19 cellular contexts compared by ENCODE assay signal in the genomic region with DNA sequence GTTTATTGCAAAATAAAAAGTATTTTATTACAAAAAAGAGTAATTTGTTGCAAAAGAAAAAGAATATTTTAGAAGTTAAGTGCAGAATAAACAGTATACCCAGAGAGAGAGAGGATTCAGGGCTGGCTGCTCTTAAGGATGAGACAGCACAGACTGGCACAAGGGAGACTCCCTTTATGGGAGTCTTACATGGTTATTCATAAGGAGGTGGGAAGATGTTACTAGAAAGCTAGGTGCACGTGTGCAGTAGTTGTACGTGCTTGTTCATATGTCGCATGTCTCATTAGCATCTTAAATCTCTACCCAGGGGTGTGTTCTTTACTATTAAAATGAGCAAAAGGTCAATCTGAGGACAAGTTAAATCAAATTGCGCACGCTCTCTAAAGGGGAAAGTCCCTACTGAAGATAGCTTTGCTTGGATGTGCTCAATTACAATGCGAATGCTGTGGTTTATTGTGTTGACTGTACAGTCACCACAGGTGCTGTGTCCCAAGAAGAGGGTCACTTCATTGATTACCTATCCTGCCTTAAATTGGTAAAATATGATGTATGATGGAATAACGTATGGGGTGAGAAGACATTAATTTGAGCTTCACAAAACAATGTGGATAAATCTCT.
DNase-seq lines count a peak whose midpoint lies in the region; FAIRE-seq and TF ChIP-seq lines count a peak whose summit lies in the region.
"Had no signal": no experiment of that assay in that cellular context is flagged by ENCODE, and none has a peak within 500 bp of the region (broad histone marks: within the 10 kb centered on the region; RNA-seq: fewer than 3 reads in every experiment).

No MANE protein-coding gene starts in this region.

- H3K4me1 Mint-ChIP-seq in CD8-positive, alpha-beta memory T cell: no peaks in the 10 kb centered on the region
- H3K4me1 Mint-ChIP-seq: CD4-positive, CD25-positive, alpha-beta regulatory T cell had no signal

- H3K27ac ChIP-seq in CD8-positive, alpha-beta memory T cell (ENCODE audit: low read depth, low read length): no peak overlapping the region
- H3K27ac ChIP-seq: BLaER1 treated with 17β-estradiol and CSF1 and Interleukin-3, amounts not matched to agents 10 nM and 100 nM had no signal

- FAIRE-seq in GM12891 (lab: Jason Lieb, UNC): no peak
- FAIRE-seq: D721Med, G401.6, GM19239 had no signal

- H3K4me3 ChIP-seq in CD8-positive, alpha-beta memory T cell (ENCODE audit: low read length): no peak overlapping the region
- H3K4me3 ChIP-seq: BLaER1 treated with 17β-estradiol and CSF1 and Interleukin-3, amounts not matched to agents 10 nM and 100 nM had no signal

- no peaks in the 10 kb centered on the region for H3K27me3 ChIP-seq in CD8-positive, alpha-beta memory T cell (ENCODE audit: insufficient read depth, low read length, poor library complexity, severe bottlenecking)
- H3K27me3 ChIP-seq: BLaER1 treated with 17β-estradiol and CSF1 and Interleukin-3, amounts not matched to agents 10 nM and 100 nM had no signal

- H3K27ac Mint-ChIP-seq in CD8-positive, alpha-beta memory T cell: no peak overlapping the region
- H3K27ac Mint-ChIP-seq: CD4-positive, CD25-positive, alpha-beta regulatory T cell; IgD-negative memory B cell had no signal

- H3K4me3 Mint-ChIP-seq in CD8-positive, alpha-beta memory T cell: no peak overlapping the region
- H3K4me3 Mint-ChIP-seq: CD4-positive, CD25-positive, alpha-beta regulatory T cell; HFFc6; IgD-negative memory B cell had no signal

- CTCF ChIA-PET in CD8-positive, alpha-beta memory T cell (lab: Charles Lee): no interaction called here

- no peaks in the 10 kb centered on the region for H3K4me1 ChIP-seq in CD8-positive, alpha-beta memory T cell (ENCODE audit: insufficient read depth, low read length)
- H3K4me1 ChIP-seq: BLaER1 treated with 17β-estradiol and CSF1 and Interleukin-3, amounts not matched to agents 10 nM and 100 nM had no signal

- no peaks in the 10 kb centered on the region for H3K9me3 ChIP-seq in CD8-positive, alpha-beta memory T cell (ENCODE audit: low read length)

- no peak for TF ChIP-seq POLR2A in GM12891 (IDR thresholded peaks at IDR 0.05; ENCODE audit: low read depth, low read length)

- no peaks in the 10 kb centered on the region for H3K36me3 Mint-ChIP-seq in CD8-positive, alpha-beta memory T cell
- H3K36me3 Mint-ChIP-seq: CD4-positive, CD25-positive, alpha-beta regulatory T cell; IgD-negative memory B cell had no signal

- peaks cover 3 to 32% (median 10%) of the 10 kb centered on the region in 5 donors for H3K9me3 Mint-ChIP-seq in CD8-positive, alpha-beta memory T cell

- no peak for DNase-seq in GM12891 (ENCODE audit: insufficient read length, low spot score)
- DNase-seq in NCI-H226: peak; percentile 55
- DNase-seq in amniotic epithelial cell (ENCODE audit: low read depth): peak; percentile 59
- peak; percentile 43 for DNase-seq in kidney tubule cell (ENCODE audit: low spot score)
- no peak for DNase-seq in CD8-positive, alpha-beta memory T cell
- DNase-seq in stimulated activated naive CD4-positive, alpha-beta T cell (lab: John Stamatoyannopoulos, UW): no peak
- DNase-seq in NCI-H774 (lab: John Stamatoyannopoulos, UW): no peak
- DNase-seq: ACHN; CD4-positive, CD25-positive, alpha-beta regulatory T cell; DMS153; DMS79 treated with DMSO at 0.1 percent for 48 hours; EL; HCEC 1CT; HFFc6 had no signal

- no peaks in the 10 kb centered on the region for H3K36me3 ChIP-seq in CD8-positive, alpha-beta memory T cell (ENCODE audit: insufficient read depth, low read length)
- H3K36me3 ChIP-seq: BLaER1 treated with 17β-estradiol and CSF1 and Interleukin-3, amounts not matched to agents 10 nM and 100 nM had no signal

- POLR2A ChIA-PET in CD8-positive, alpha-beta memory T cell (lab: Charles Lee): no interaction called here

- no peaks in the 10 kb centered on the region for H3K27me3 Mint-ChIP-seq in CD8-positive, alpha-beta memory T cell
- H3K27me3 Mint-ChIP-seq: CD4-positive, CD25-positive, alpha-beta regulatory T cell; IgD-negative memory B cell had no signal

TF ChIP-seq in GM12891, 5 proteins besides CTCF, POLR2A, EP300 and RAD21:
- no peak for TF ChIP-seq SPI1 (IDR thresholded peaks at IDR 0.05; ENCODE audit: low read depth, low read length)
- peak; percentile 73 for TF ChIP-seq POU2F2 (IDR thresholded peaks at IDR 0.05; ENCODE audit: low read depth, low read length)
- TF ChIP-seq POLR2AphosphoS5 (IDR thresholded peaks at IDR 0.05; ENCODE audit: low read depth, low read length): no peak
- TF ChIP-seq PAX5 (IDR thresholded peaks at IDR 0.05; ENCODE audit: insufficient read depth, low read length, severe bottlenecking): no peak
- no peak for TF ChIP-seq TAF1 (IDR thresholded peaks at IDR 0.05; ENCODE audit: low read depth, low read length)

Comparison
In these comparisons a context has a peak if more than half of its experiments do, and no peak if none do; other contexts are left out.
1. DNase-seq: peak in NCI-H226 (single experiment), amniotic epithelial cell (single experiment) and kidney tubule cell (single experiment); none in GM12891 (single experiment), CD8-positive, alpha-beta memory T cell (0 of 5), stimulated activated naive CD4-positive, alpha-beta T cell (0 of 6) and NCI-H774 (single experiment).